In genomic region chr15:67019886-67020520, GRCh38 we compare ENCODE assay signal across 21 cellular contexts. TPM values are rescaled to one million over a fixed set of nuclear protein-coding genes. Genes with fewer than 3 reads are reported as not detected.
DNase-seq lines count a peak whose midpoint lies in the region; ATAC-seq, FAIRE-seq and TF ChIP-seq lines count a peak whose summit lies in the region.
"Had no signal": no experiment of that assay in that cellular context is flagged by ENCODE, and none has a peak within 500 bp of the region (broad histone marks: within the 10 kb centered on the region; RNA-seq: fewer than 3 reads in every experiment).

No MANE protein-coding gene starts in this region.

- H2BK120ac ChIP-seq in H1 (replicated peaks; ENCODE audit: low read depth, low read length): peak overlapping the region; percentile 13

- TF ChIP-seq CTCF in Panc1 (IDR thresholded peaks at IDR 0.05) (no peak), H1 (IDR thresholded peaks at IDR 0.05; ENCODE audit: control extremely low read depth in 1 of 3, insufficient read depth in 1 of 3, low read depth in 1 of 3, low read length in 3 of 3) (no peak)

- no TSS peak for BruUV-seq in Panc1 (replicated peaks; lab: Mats Ljungman, UMichigan)

- CTCF ChIA-PET in activated CD8-positive, alpha-beta memory T cell treated with anti-CD3 and anti-CD28 coated beads, Interleukin-2, amount 10 ng/mL, durations not matched to agents 7 days and 5 days (lab: Charles Lee): no interaction called here
- CTCF ChIA-PET in Panc1 (lab: Charles Lee) (no interaction called here), H1 (lab: Charles Lee; ENCODE audit: partially characterized antibody) (interaction anchor here (0.6 to 1.1 kb wide), 3 partner anchors 10 to 114 kb away, joined by 3 read pairs; no protein-coding TSS in a partner anchor)

- H3K23me2 ChIP-seq in H1 (ENCODE audit: low read depth, low read length): no peaks in the 10 kb centered on the region

- whole genome bisulfite sequencing in H1 (ENCODE audit: extremely low coverage in 1 of 2, insufficient coverage in 1 of 2, insufficient read length in 1 of 2, insufficient replicate concordance in 2 of 2, low coverage in 1 of 2, low lambda C conversion rate in 2 of 2, missing lambda C conversion rate in 1 of 2), 2 experiments: 82% methylated on average over 5 of the region's 5 CpGs; no CpG with 5 or more reads in 1 of the 2 experiments

- no peak overlapping the region for H4K5ac ChIP-seq in H1 (ENCODE audit: insufficient read length, low read depth, low read length)

- no peaks in the 10 kb centered on the region; the same call in 1 of the 2 replicates for H3K79me1 ChIP-seq in H1 (ENCODE audit: low read depth, low read length)

- no peak overlapping the region for H3K18ac ChIP-seq in H1 (ENCODE audit: extremely low read depth, low read length)

- peak overlapping the region; percentile 34 for H4K91ac ChIP-seq in H1 (replicated peaks; ENCODE audit: insufficient read length, low read length)

- no peaks in the 10 kb centered on the region for H3K79me2 ChIP-seq in H1 (ENCODE audit: control insufficient read depth in 1 of 2, insufficient read depth in 2 of 2, low read length in 2 of 2)

- H2AK5ac ChIP-seq in H1 (ENCODE audit: low read depth, low read length): no peak overlapping the region

- no peak overlapping the region for H2BK15ac ChIP-seq in H1 (ENCODE audit: low read length)

- TF ChIP-seq RAD21 in H1 (IDR thresholded peaks at IDR 0.05 in 1 of 2, conservative IDR thresholded peaks at IDR 0.05 in 1 of 2; ENCODE audit: low read depth in 2 of 2, low read length in 2 of 2): no peak

- no peak for ATAC-seq in activated CD8-positive, alpha-beta memory T cell treated with anti-CD3 and anti-CD28 coated beads, Interleukin-2, amount 10 ng/mL, durations not matched to agents 7 days and 5 days
- ATAC-seq in Panc1: no peak
- ATAC-seq in stimulated activated naive B cell treated with anti-CD40 and anti-IgM and Interleukin-4, amounts not matched to agents 10 μg/mL and 1 μg/mL and 100 μg/mL, for 72 hours (replicated peaks): peak; percentile 56 to 66
- no peak for ATAC-seq in GM21786 (IDR thresholded peaks at IDR 0.05; ENCODE audit: unreplicated experiment)
- ATAC-seq in HG03280 (IDR thresholded peaks at IDR 0.05; ENCODE audit: unreplicated experiment): no peak
- ATAC-seq: PC-3 had no signal

- FAIRE-seq in H1 (lab: Jason Lieb, UNC): no peak
- FAIRE-seq: A204.1, GM12892 had no signal

- no peaks in the 10 kb centered on the region for H3K9me3 Mint-ChIP-seq in activated CD8-positive, alpha-beta memory T cell treated with anti-CD3 and anti-CD28 coated beads, Interleukin-2, amount 10 ng/mL, durations not matched to agents 7 days and 5 days (ENCODE audit: low read depth)
- peaks cover 0 to 1% of the 10 kb centered on the region in 2 donors for H3K9me3 Mint-ChIP-seq in stimulated activated naive B cell treated with anti-CD40 and anti-IgM and Interleukin-4, amounts not matched to agents 10 μg/mL and 1 μg/mL and 100 μg/mL, for 72 hours
- H3K9me3 Mint-ChIP-seq: HFFc6 had no signal

- no peak for TF ChIP-seq POLR2A in H1 (IDR thresholded peaks at IDR 0.05; ENCODE audit: control extremely low read depth in 1 of 2, low read depth in 2 of 2, low read length in 2 of 2)

- no peak overlapping the region for H2BK5ac ChIP-seq in H1 (ENCODE audit: low read depth, low read length)

- DNase-seq in activated CD8-positive, alpha-beta memory T cell treated with anti-CD3 and anti-CD28 coated beads, Interleukin-2, amount 50 U/mL, for 48 hours: peak; percentile 28
- DNase-seq in activated CD8-positive, alpha-beta memory T cell treated with anti-CD3 and anti-CD28 coated beads, Interleukin-2, amount 10 ng/mL, durations not matched to agents 7 days and 5 days: no peak
- DNase-seq in Panc1 (ENCODE audit: low read depth, low spot score) (no peak), H1 (ENCODE audit: low read depth in 1 of 2, low spot score in 2 of 2) (peak in 1 of 2 experiments; percentile 29)
- no peak for DNase-seq in stimulated activated naive B cell treated with anti-CD40 and anti-IgM and Interleukin-4, amounts not matched to agents 10 μg/mL and 1 μg/mL and 100 μg/mL, for 72 hours
- DNase-seq in stimulated activated CD4-positive, alpha-beta T cell treated with anti-CD3 and anti-CD28 coated beads, Interleukin-15, amount 100 ng/mL, for 24 hours: no peak
- DNase-seq: DMS 273 treated with DMSO at 0.1 percent for 48 hours; GDM1; GOT3; HFFc6; MM.1S; NCI-H1417; NCI-H187 treated with DMSO at 0.1 percent for 48 hours; NCI-H446 treated with DMSO at 0.1 percent for 48 hours; NK-92 treated with Interleukin-12 subunit alpha and Interleukin-12 subunit beta, amount 100 ng/mL, for 24 hours; PC-3 had no signal

- H3K36me3 Mint-ChIP-seq in activated CD8-positive, alpha-beta memory T cell treated with anti-CD3 and anti-CD28 coated beads, Interleukin-2, amount 10 ng/mL, durations not matched to agents 7 days and 5 days: no peaks in the 10 kb centered on the region
- no peaks in the 10 kb centered on the region for H3K36me3 Mint-ChIP-seq in stimulated activated naive B cell treated with anti-CD40 and anti-IgM and Interleukin-4, amounts not matched to agents 10 μg/mL and 1 μg/mL and 100 μg/mL, for 72 hours

- H3K9me3 ChIP-seq in Panc1 (ENCODE audit: control insufficient read depth, insufficient read depth, low read depth, low read length) (no peaks in the 10 kb centered on the region), H1 (ENCODE audit: insufficient read depth in 2 of 2, low read depth in 1 of 2, low read length in 1 of 2) (no peaks in the 10 kb centered on the region)

- H3K27me3 ChIP-seq in Panc1 (ENCODE audit: control insufficient read depth, insufficient read depth, low read length) (no peaks in the 10 kb centered on the region), H1 (replicated peaks in 1 of 4; ENCODE audit: control insufficient read depth in 3 of 4, extremely low read depth in 1 of 4, insufficient read depth in 3 of 4, low read length in 3 of 4) (no peaks in the 10 kb centered on the region)

- H3K4me2 ChIP-seq in H1 (ENCODE audit: insufficient read depth in 1 of 2, low read depth in 2 of 2, low read length in 2 of 2): no peak overlapping the region

- H3K4ac ChIP-seq in H1 (replicated peaks; ENCODE audit: insufficient read length, low read depth, low read length): no peak overlapping the region

- H3K4me1 Mint-ChIP-seq in activated CD8-positive, alpha-beta memory T cell treated with anti-CD3 and anti-CD28 coated beads, Interleukin-2, amount 10 ng/mL, durations not matched to agents 7 days and 5 days: peaks cover 19% of the 10 kb centered on the region
- peaks cover 19 to 37% of the 10 kb centered on the region in 2 donors for H3K4me1 Mint-ChIP-seq in stimulated activated naive B cell treated with anti-CD40 and anti-IgM and Interleukin-4, amounts not matched to agents 10 μg/mL and 1 μg/mL and 100 μg/mL, for 72 hours

- H3K27ac ChIP-seq in Panc1 (ENCODE audit: low read length) (peak overlapping the region; percentile 44; the same call in 1 of the 2 replicates), H1 (ENCODE audit: low read depth, low read length) (no peak overlapping the region)
- H3K27ac ChIP-seq: C4-2B had no signal

- POLR2A ChIA-PET in Panc1 (lab: Charles Lee): interaction anchor here (0.8 kb wide), 1 partner anchor 22 kb away, joined by 3 read pairs; no protein-coding TSS in a partner anchor
- POLR2A ChIA-PET in H1 (lab: Charles Lee; ENCODE audit: partially characterized antibody): interaction anchor here (1.4 to 2.9 kb wide), 2 partner anchors 10 to 13 kb away, joined by 7 to 11 read pairs; no protein-coding TSS in a partner anchor

- no peak overlapping the region for H2AFZ ChIP-seq in H1 (ENCODE audit: low read length)

- peak overlapping the region; percentile 3; the same call in 1 of the 2 replicates for H2BK12ac ChIP-seq in H1 (ENCODE audit: low read depth, low read length)

- H3K27me3 Mint-ChIP-seq in activated CD8-positive, alpha-beta memory T cell treated with anti-CD3 and anti-CD28 coated beads, Interleukin-2, amount 10 ng/mL, durations not matched to agents 7 days and 5 days: peaks cover 9% of the 10 kb centered on the region
- peaks cover 0 to 4% of the 10 kb centered on the region in 2 donors for H3K27me3 Mint-ChIP-seq in stimulated activated naive B cell treated with anti-CD40 and anti-IgM and Interleukin-4, amounts not matched to agents 10 μg/mL and 1 μg/mL and 100 μg/mL, for 72 hours

- no peak overlapping the region for H3K9ac ChIP-seq in H1 (replicated peaks in 1 of 4; ENCODE audit: extremely low read depth in 1 of 4, low read depth in 3 of 4, low read length in 3 of 4)

- H4K8ac ChIP-seq in H1 (ENCODE audit: extremely low read depth, insufficient read depth, low read length): no peak overlapping the region

- H3K4me1 ChIP-seq in Panc1 (ENCODE audit: control insufficient read depth, insufficient read depth, low read length): peaks cover 34% of the 10 kb centered on the region
- H3K4me1 ChIP-seq in H1 (replicated peaks in 1 of 4; ENCODE audit: control insufficient read depth in 3 of 4, insufficient read depth in 4 of 4, low read length in 3 of 4): peaks cover 6 to 12% (median 7%) of the 10 kb centered on the region in 4 experiments; a peak in 5 of 7 replicates

- no peak overlapping the region for H3K4me3 Mint-ChIP-seq in activated CD8-positive, alpha-beta memory T cell treated with anti-CD3 and anti-CD28 coated beads, Interleukin-2, amount 10 ng/mL, durations not matched to agents 7 days and 5 days
- H3K4me3 Mint-ChIP-seq in stimulated activated naive B cell treated with anti-CD40 and anti-IgM and Interleukin-4, amounts not matched to agents 10 μg/mL and 1 μg/mL and 100 μg/mL, for 72 hours: no peak overlapping the region
- H3K4me3 Mint-ChIP-seq: HFFc6 had no signal

- in situ Hi-C loops in Panc1 (cut with HindIII; ENCODE audit: low pct_unique_long_range_greater_than_20kb, low sequenced_read_pairs): no loop called here

- no peak overlapping the region for H2BK20ac ChIP-seq in H1 (ENCODE audit: low read length)

- no peak overlapping the region for H3K27ac Mint-ChIP-seq in activated CD8-positive, alpha-beta memory T cell treated with anti-CD3 and anti-CD28 coated beads, Interleukin-2, amount 10 ng/mL, durations not matched to agents 7 days and 5 days
- no peak overlapping the region for H3K27ac Mint-ChIP-seq in stimulated activated naive B cell treated with anti-CD40 and anti-IgM and Interleukin-4, amounts not matched to agents 10 μg/mL and 1 μg/mL and 100 μg/mL, for 72 hours
- H3K27ac Mint-ChIP-seq: HFFc6 had no signal

- intact Hi-C loops in Panc1 (cut with micrococcal nuclease; ENCODE audit: unreplicated experiment): no loop called here

- no peak for TF ChIP-seq EP300 in H1 (IDR thresholded peaks at IDR 0.05; ENCODE audit: borderline replicate concordance in 1 of 2, low read depth in 2 of 2, low read length in 2 of 2)

- H3K36me3 ChIP-seq in Panc1 (ENCODE audit: control insufficient read depth, insufficient read depth, low read length) (no peaks in the 10 kb centered on the region), H1 (ENCODE audit: control insufficient read depth in 2 of 4, insufficient read depth in 4 of 4, low read length in 3 of 4) (no peaks in the 10 kb centered on the region)

- no peaks in the 10 kb centered on the region for H4K20me1 ChIP-seq in H1 (replicated peaks in 1 of 2; ENCODE audit: control insufficient read depth in 1 of 2, insufficient read depth in 2 of 2, low read length in 2 of 2)

- H3K4me3 ChIP-seq in Panc1 (ENCODE audit: low read depth in 2 of 2, low read length in 2 of 2): no peak overlapping the region
- no peak overlapping the region for H3K4me3 ChIP-seq in H1 (ENCODE audit: extremely low read depth in 1 of 4, insufficient read depth in 2 of 4, low read depth in 3 of 4, low read length in 4 of 4)

- H3K56ac ChIP-seq in H1 (replicated peaks; ENCODE audit: insufficient read length, low read depth, low read length): no peak overlapping the region

- H3K14ac ChIP-seq in H1 (ENCODE audit: insufficient read length): no peak overlapping the region

- no peak overlapping the region for H3K23ac ChIP-seq in H1 (ENCODE audit: insufficient read length)

RNA-seq across cellular contexts. Expression of gene SMAD3, which starts 45.4 kb away (rescaled TPM):
- 10 to 100 TPM; 87.1 to 88.0 TPM for total RNA-seq in activated CD8-positive, alpha-beta memory T cell treated with anti-CD3 and anti-CD28 coated beads, Interleukin-2, amount 10 ng/mL, durations not matched to agents 7 days and 5 days
- total RNA-seq in Panc1 (2021; ENCODE audit: unreplicated experiment): 394 TPM
- 255 TPM for polyA plus RNA-seq in Panc1 (2012; ENCODE audit: insufficient read length)
- total RNA-seq in H1 (2021; fragmentation: NEBNext Ultra II Directional; extraction: Animal tissue kit (Norgen Biotek cat#: 25700)): 11.1 and 12.4 TPM in 2 replicates
- polyA plus RNA-seq in H1 (2011; rRNA removed): 10.1 and 17.3 TPM in 2 replicates
- 9.1 TPM for polyA plus RNA-seq in H1 (2011; cell fraction: cytosol; rRNA removed)
- 41.6 TPM for polyA plus RNA-seq in H1 (2011; cell fraction: nucleus; rRNA removed)
- polyA plus RNA-seq in H1 (2012, experiment 1 of 2): 7.8 to 10.4 TPM (median 8.7 TPM) in 4 replicates
- 5.0 TPM for polyA plus RNA-seq in H1 (2012, experiment 2 of 2)
- polyA plus RNA-seq in H1 (2013, experiment 1 of 2): 13.2 TPM
- polyA plus RNA-seq in H1 (2013, experiment 2 of 2): 11.1 TPM
- polyA minus RNA-seq in H1 (2011; rRNA and poly(A)+ RNA removed): 16.5 and 18.3 TPM in 2 replicates
- 12.3 TPM for polyA minus RNA-seq in H1 (2011; cell fraction: cytosol; rRNA and poly(A)+ RNA removed)
- polyA minus RNA-seq in H1 (2011; cell fraction: nucleus; rRNA and poly(A)+ RNA removed): 14.3 TPM

Comparison
In these comparisons a context has a peak if more than half of its experiments do, and no peak if none do; other contexts are left out.
1. ATAC-seq: peak in stimulated activated naive B cell treated with anti-CD40 and anti-IgM and Interleukin-4, amounts not matched to agents 10 μg/mL and 1 μg/mL and 100 μg/mL, for 72 hours (2 of 2); none in activated CD8-positive, alpha-beta memory T cell treated with anti-CD3 and anti-CD28 coated beads, Interleukin-2, amount 10 ng/mL, durations not matched to agents 7 days and 5 days (single experiment), Panc1 (single experiment), GM21786 (single experiment) and HG03280 (single experiment).